ENCODE assay signal across 8 cellular contexts in the genomic region with DNA sequence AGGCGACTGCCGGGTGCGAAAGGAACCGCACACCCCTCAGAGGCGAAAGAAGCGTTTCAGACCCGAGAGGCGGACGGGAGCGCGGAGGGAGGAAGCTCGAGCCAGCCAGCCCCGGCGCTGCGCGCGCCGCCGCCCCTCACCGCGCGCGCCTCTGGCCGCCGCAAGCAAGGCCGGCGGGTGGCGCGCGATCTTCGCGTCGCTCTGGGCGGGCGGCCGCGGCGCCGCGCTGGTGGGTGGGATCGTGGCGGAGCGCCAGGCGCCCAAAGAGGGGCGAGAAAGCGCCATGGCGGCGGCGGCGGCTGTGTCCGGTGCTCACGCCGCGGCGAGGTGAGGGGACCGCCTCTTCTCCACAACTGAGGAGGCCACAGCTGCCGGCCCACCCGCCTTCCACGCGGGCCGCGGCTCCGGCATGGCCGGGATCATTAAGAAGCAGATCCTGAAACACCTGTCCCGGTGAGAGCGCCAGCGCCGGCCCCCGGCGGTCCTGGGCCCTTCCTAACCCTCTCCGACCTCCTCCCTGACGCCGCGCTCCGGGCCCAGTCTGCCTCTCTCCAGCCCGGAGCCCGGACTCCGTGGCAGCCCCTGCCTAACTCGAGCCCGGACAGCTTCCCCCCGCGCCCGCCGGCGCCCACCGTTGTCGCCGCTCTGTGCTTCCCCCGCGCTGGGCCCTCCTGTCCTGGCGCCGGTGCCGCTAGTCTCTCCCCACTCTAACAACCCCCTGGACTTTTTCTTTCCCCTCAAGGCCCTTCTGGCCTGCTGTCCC. TPM values are rescaled to one million over a fixed set of nuclear protein-coding genes. Genes with fewer than 3 reads are reported as not detected.
DNase-seq lines count a peak whose midpoint lies in the region; ATAC-seq and TF ChIP-seq lines count a peak whose summit lies in the region.

A gene with protein sequence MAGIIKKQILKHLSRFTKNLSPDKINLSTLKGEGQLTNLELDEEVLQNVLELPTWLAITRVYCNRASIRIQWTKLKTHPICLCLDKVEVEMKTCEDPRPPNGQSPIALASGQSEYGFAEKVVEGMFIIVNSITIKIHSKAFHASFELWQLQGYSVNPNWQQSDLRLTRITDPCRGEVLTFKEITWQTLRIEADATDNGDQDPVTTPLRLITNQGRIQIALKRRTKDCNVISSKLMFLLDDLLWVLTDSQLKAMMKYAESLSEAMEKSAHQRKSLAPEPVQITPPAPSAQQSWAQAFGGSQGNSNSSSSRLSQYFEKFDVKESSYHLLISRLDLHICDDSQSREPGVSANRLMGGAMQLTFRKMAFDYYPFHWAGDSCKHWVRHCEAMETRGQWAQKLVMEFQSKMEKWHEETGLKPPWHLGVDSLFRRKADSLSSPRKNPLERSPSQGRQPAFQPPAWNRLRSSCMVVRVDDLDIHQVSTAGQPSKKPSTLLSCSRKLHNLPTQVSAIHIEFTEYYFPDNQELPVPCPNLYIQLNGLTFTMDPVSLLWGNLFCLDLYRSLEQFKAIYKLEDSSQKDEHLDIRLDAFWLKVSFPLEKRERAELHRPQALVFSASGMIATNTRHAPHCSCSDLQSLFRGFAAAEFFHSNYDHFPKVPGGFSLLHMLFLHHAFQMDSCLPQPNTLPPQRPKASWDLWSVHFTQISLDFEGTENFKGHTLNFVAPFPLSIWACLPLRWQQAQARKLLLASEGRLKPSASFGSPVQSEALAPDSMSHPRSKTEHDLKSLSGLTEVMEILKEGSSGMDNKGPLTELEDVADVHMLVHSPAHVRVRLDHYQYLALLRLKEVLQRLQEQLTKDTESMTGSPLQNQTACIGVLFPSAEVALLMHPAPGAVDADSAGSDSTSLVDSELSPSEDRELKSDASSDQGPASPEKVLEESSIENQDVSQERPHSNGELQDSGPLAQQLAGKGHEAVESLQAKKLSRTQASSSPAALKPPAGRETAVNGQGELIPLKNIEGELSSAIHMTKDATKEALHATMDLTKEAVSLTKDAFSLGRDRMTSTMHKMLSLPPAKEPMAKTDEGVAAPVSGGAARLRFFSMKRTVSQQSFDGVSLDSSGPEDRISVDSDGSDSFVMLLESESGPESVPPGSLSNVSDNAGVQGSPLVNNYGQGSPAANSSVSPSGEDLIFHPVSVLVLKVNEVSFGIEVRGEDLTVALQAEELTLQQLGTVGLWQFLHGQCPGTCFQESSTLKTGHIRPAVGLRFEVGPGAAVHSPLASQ (N-terminal part only) (plus strand): TSS at position 242 of the 763 bp plus-strand sequence. CDS start 168 bp downstream, at position 410.

- H3K9me2 ChIP-seq in hepatocyte (replicated peaks; ENCODE audit: insufficient read depth), result no peaks in the 10 kb centered on the region

- H2AFZ ChIP-seq in hepatocyte, result peak within 1 kb of the TSS; percentile 97

- peaks cover 0 to 8% of the 10 kb centered on the region in 2 donors for H3K4me1 ChIP-seq in ascending aorta
- peaks cover 5% of the 10 kb centered on the region for H3K4me1 ChIP-seq in hepatocyte (ENCODE audit: insufficient read depth)

- H3K4me3 ChIP-seq in GM12875 (ENCODE audit: low read depth, low read length), result peak within 1 kb of the TSS; percentile 72
- H3K4me3 ChIP-seq in ascending aorta, result peak within 1 kb of the TSS; percentile 88 to 99
- H3K4me3 ChIP-seq in hepatocyte, result peak within 1 kb of the TSS; percentile 84
- peak within 1 kb of the TSS; percentile 93 for H3K4me3 ChIP-seq in retinal pigment epithelial cell (ENCODE audit: low read length)

- peaks cover 42% of the 10 kb centered on the region for H3K79me2 ChIP-seq in hepatocyte

- intact Hi-C loops in ascending aorta (cut with DNase I), result loop anchor here (1.0 to 5.0 kb wide), 2 partner anchors 35 to 95 kb away; a partner anchor contains a TSS

- peaks cover 11% of the 10 kb centered on the region for H4K20me1 ChIP-seq in hepatocyte (ENCODE audit: insufficient read depth, poor library complexity, severe bottlenecking)

- H3K36me3 ChIP-seq in ascending aorta, result no peaks in the 10 kb centered on the region
- no peaks in the 10 kb centered on the region for H3K36me3 ChIP-seq in hepatocyte (replicated peaks; ENCODE audit: insufficient read depth, low read depth)

- H3K9me3 ChIP-seq in ascending aorta, result no peaks in the 10 kb centered on the region
- no peaks in the 10 kb centered on the region for H3K9me3 ChIP-seq in hepatocyte (ENCODE audit: low read depth)

- DNase-seq in NCI-H1417 (lab: John Stamatoyannopoulos, UW) (peak; percentile 88 to 89 (median 89)), T-helper 2 cell (peak; percentile 46 to 90 (median 65)), ascending aorta (ENCODE audit: low spot score in 2 of 2) (peak in 1 of 2 donors; percentile 79), hepatocyte (ENCODE audit: low spot score) (peak; percentile 94), retinal pigment epithelial cell (ENCODE audit: low read depth) (no peak), H4 (ENCODE audit: low spot score) (no peak)

- H3K27ac ChIP-seq in ascending aorta (peak within 1 kb of the TSS; percentile 95 to 96), hepatocyte (peak within 1 kb of the TSS; percentile 98)

- peak within 1 kb of the TSS; percentile 84 for H3K4me2 ChIP-seq in hepatocyte

- TF ChIP-seq CTCF in GM12875 (IDR thresholded peaks at IDR 0.05; ENCODE audit: borderline replicate concordance, insufficient read depth, low read depth, low read length), result no peak
- TF ChIP-seq CTCF in ascending aorta (IDR thresholded peaks at IDR 0.05), result peak in 1 of 3 experiments; percentile 25
- no peak for TF ChIP-seq CTCF in hepatocyte (IDR thresholded peaks at IDR 0.05; ENCODE audit: poor library complexity)
- TF ChIP-seq CTCF in retinal pigment epithelial cell (conservative IDR thresholded peaks at IDR 0.05; ENCODE audit: low read depth, low read length), result no peak

- H3K27me3 ChIP-seq in ascending aorta, result no peaks in the 10 kb centered on the region
- no peaks in the 10 kb centered on the region for H3K27me3 ChIP-seq in hepatocyte

- peak; percentile 89 for ATAC-seq in HG02642 (IDR thresholded peaks at IDR 0.05; ENCODE audit: poor library complexity, unreplicated experiment)

- 2% methylated on average over 64 of the region's 93 CpGs for WGBS in hepatocyte (ENCODE audit: low lambda C conversion rate, missing lambda C conversion rate)

RNA-seq across cellular contexts. Expression of the gene that starts here (rescaled TPM):
- total RNA-seq in ascending aorta (12.7 TPM), hepatocyte (11.7 and 14.3 TPM in 2 replicates)
- polyA plus RNA-seq in hepatocyte, result 3.2 and 3.3 TPM in 2 replicates
- total RNA-seq in H4 (2014; rRNA removed; shearing (Covaris generic)), result 4.4 and 6.2 TPM in 2 replicates

Comparison
In these comparisons a context has a peak if more than half of its experiments do, and no peak if none do; other contexts are left out.
1. DNase-seq: peak in NCI-H1417 (3 of 3), T-helper 2 cell (5 of 5) and hepatocyte (single experiment); none in retinal pigment epithelial cell (single experiment) and H4 (single experiment).
2. Peak in every context shown above with its lines, with median percentiles within 50 percentile points of each other: H3K4me3 ChIP-seq.